Comparison of ENCODE assay signal across 1 cellular context in genomic region chr6:158765509-158766068, GRCh38.
TF ChIP-seq lines count a peak whose summit lies in the region.

No MANE protein-coding gene starts in this region.

TF ChIP-seq in HEK293, 187 proteins besides CTCF, POLR2A, EP300 and RAD21 (continued from another document):
- no peak for TF ChIP-seq ZNF280D (tag by site-specific recombination; IDR thresholded peaks at IDR 0.05)
